ENCODE assay signal across 26 cellular contexts in genomic region chr9:72013188-72013877, GRCh38. TPM values are rescaled to one million over a fixed set of nuclear protein-coding genes. Genes with fewer than 3 reads are reported as not detected.
DNase-seq lines count a peak whose midpoint lies in the region; ATAC-seq and TF ChIP-seq lines count a peak whose summit lies in the region.
"Had no signal": no experiment of that assay in that cellular context is flagged by ENCODE, and none has a peak within 500 bp of the region (broad histone marks: within the 10 kb centered on the region; RNA-seq: fewer than 3 reads in every experiment).

No MANE protein-coding gene starts in this region.

- H3K36me3 ChIP-seq in breast epithelium, result no peaks in the 10 kb centered on the region
- H3K36me3 ChIP-seq: neutrophil had no signal

- H3K9me3 ChIP-seq in breast epithelium, result no peaks in the 10 kb centered on the region
- H3K9me3 ChIP-seq: mucosa of descending colon, neutrophil had no signal

- H3K27ac Mint-ChIP-seq in MCF 10A (ENCODE audit: low read depth, unreplicated experiment) (peak overlapping the region; percentile 28), chondrocyte (ENCODE audit: unreplicated experiment) (peak overlapping the region; percentile 15)
- peak overlapping the region; percentile 62 to 85 for H3K27ac Mint-ChIP-seq in stimulated activated naive CD8-positive, alpha-beta T cell treated with anti-CD3 and anti-CD28 coated beads, Interleukin-15, amount 100 ng/mL, for 72 hours
- H3K27ac Mint-ChIP-seq: activated naive CD4-positive, alpha-beta T cell treated with anti-CD3 and anti-CD28 coated beads for 36 hours; CD4-positive, alpha-beta T cell had no signal

- ATAC-seq in stimulated activated naive CD8-positive, alpha-beta T cell treated with anti-CD3 and anti-CD28 coated beads, Interleukin-15, amount 100 ng/mL, for 72 hours, result no peak
- ATAC-seq: left colon had no signal

- DNase-seq in MCF 10A (ENCODE audit: unreplicated experiment) (no peak), breast epithelium (ENCODE audit: low spot score in 2 of 2) (no peak), M059J (ENCODE audit: low read depth) (peak; percentile 49), chondrocyte (ENCODE audit: low spot score) (no peak), NCI-H526 (lab: John Stamatoyannopoulos, UW) (no peak), SIG-M5 (lab: John Stamatoyannopoulos, UW) (no peak)
- DNase-seq in stimulated activated naive CD8-positive, alpha-beta T cell treated with anti-CD3 and anti-CD28 coated beads, Interleukin-15, amount 100 ng/mL, for 72 hours, result no peak
- DNase-seq in activated naive CD4-positive, alpha-beta T cell treated with anti-CD3 and anti-CD28 coated beads, Interleukin-2, amount 50 U/mL, for 16 hours, result no peak
- DNase-seq: activated CD4-positive, alpha-beta T cell treated with anti-CD3 and anti-CD28 coated beads, Interleukin-2, amount 50 U/mL, for 1 hour; activated naive CD4-positive, alpha-beta T cell treated with anti-CD3 and anti-CD28 coated beads for 36 hours; CD4-positive, alpha-beta T cell; DMS79; hypothalamus; left colon; mucosa of descending colon; NCI-H1694; retina; stimulated activated naive CD4-positive, alpha-beta T cell treated with Interleukin-2 at 50 U/mL for 16 hours had no signal

- no peaks in the 10 kb centered on the region for H3K27me3 ChIP-seq in breast epithelium
- H3K27me3 ChIP-seq: neutrophil had no signal

- no peak overlapping the region for H3K27ac ChIP-seq in breast epithelium
- H3K27ac ChIP-seq: coronary artery, neutrophil had no signal

- no TSS peak for BruUV-seq in MCF 10A (replicated peaks; lab: Mats Ljungman, UMichigan)

- TF ChIP-seq CTCF in MCF 10A (IDR thresholded peaks at IDR 0.05; ENCODE audit: unreplicated experiment), result no peak
- no peak for TF ChIP-seq CTCF in breast epithelium (IDR thresholded peaks at IDR 0.05)
- no peak for TF ChIP-seq CTCF in chondrocyte (IDR thresholded peaks at IDR 0.05)

- no peaks in the 10 kb centered on the region for H3K4me1 ChIP-seq in breast epithelium

- H3K27me3 Mint-ChIP-seq in MCF 10A (ENCODE audit: insufficient read depth, unreplicated experiment) (no peaks in the 10 kb centered on the region), chondrocyte (ENCODE audit: low read depth) (no peaks in the 10 kb centered on the region)
- H3K27me3 Mint-ChIP-seq in stimulated activated naive CD8-positive, alpha-beta T cell treated with anti-CD3 and anti-CD28 coated beads, Interleukin-15, amount 100 ng/mL, for 72 hours, result no peaks in the 10 kb centered on the region
- H3K27me3 Mint-ChIP-seq: CD4-positive, alpha-beta T cell had no signal

- H3K4me3 ChIP-seq in breast epithelium, result no peak overlapping the region
- H3K4me3 ChIP-seq: coronary artery, mucosa of descending colon had no signal

- no peak for TF ChIP-seq POLR2A in breast epithelium (IDR thresholded peaks at IDR 0.05)

- intact Hi-C loops in MCF 10A (cut with micrococcal nuclease), result no loop called here
- intact Hi-C loops in breast epithelium (cut with DNase I; ENCODE audit: low total_unique reads), result loop anchor here (5.0 kb wide), 1 partner anchor 1174 kb away; no protein-coding TSS in a partner anchor

- H3K9me3 Mint-ChIP-seq in MCF 10A (ENCODE audit: unreplicated experiment), result no peaks in the 10 kb centered on the region
- no peaks in the 10 kb centered on the region for H3K9me3 Mint-ChIP-seq in chondrocyte (ENCODE audit: low read depth)
- H3K9me3 Mint-ChIP-seq in stimulated activated naive CD8-positive, alpha-beta T cell treated with anti-CD3 and anti-CD28 coated beads, Interleukin-15, amount 100 ng/mL, for 72 hours, result no peaks in the 10 kb centered on the region
- H3K9me3 Mint-ChIP-seq: activated naive CD4-positive, alpha-beta T cell treated with anti-CD3 and anti-CD28 coated beads for 36 hours; CD4-positive, alpha-beta T cell had no signal

- H3K36me3 Mint-ChIP-seq in MCF 10A (ENCODE audit: insufficient read depth, unreplicated experiment) (no peaks in the 10 kb centered on the region), chondrocyte (ENCODE audit: low read depth) (no peaks in the 10 kb centered on the region)

- peaks cover 8% of the 10 kb centered on the region for H3K4me1 Mint-ChIP-seq in MCF 10A (ENCODE audit: insufficient read depth, unreplicated experiment)
- H3K4me1 Mint-ChIP-seq in chondrocyte (ENCODE audit: low read depth), result no peaks in the 10 kb centered on the region
- peaks cover 12% of the 10 kb centered on the region for H3K4me1 Mint-ChIP-seq in stimulated activated naive CD8-positive, alpha-beta T cell treated with anti-CD3 and anti-CD28 coated beads, Interleukin-15, amount 100 ng/mL, for 72 hours

- CTCF ChIA-PET in MCF 10A (lab: Yijun Ruan, JAX), result interaction anchor here (1.1 to 9.0 kb wide), 3 partner anchors 12 to 26 kb away, joined by 3 to 50 read pairs (median 3); no protein-coding TSS in a partner anchor

- POLR2A ChIA-PET in MCF 10A (lab: Yijun Ruan, JAX), result interaction anchor here (0.6 to 1.7 kb wide), 2 partner anchors 14 to 1005 kb away, joined by 3 to 4 read pairs; no protein-coding TSS in a partner anchor

- no peak overlapping the region for H3K4me3 Mint-ChIP-seq in MCF 10A (ENCODE audit: unreplicated experiment)
- no peak overlapping the region for H3K4me3 Mint-ChIP-seq in chondrocyte (ENCODE audit: unreplicated experiment)
- no peak overlapping the region for H3K4me3 Mint-ChIP-seq in stimulated activated naive CD8-positive, alpha-beta T cell treated with anti-CD3 and anti-CD28 coated beads, Interleukin-15, amount 100 ng/mL, for 72 hours
- H3K4me3 Mint-ChIP-seq: activated naive CD4-positive, alpha-beta T cell treated with anti-CD3 and anti-CD28 coated beads for 36 hours; CD4-positive, alpha-beta T cell had no signal

RNA-seq across cellular contexts. Expression of gene C9orf57, which starts 47.1 kb away (rescaled TPM):
- total RNA-seq in MCF 10A (2022), result not detected in 2 replicates
- total RNA-seq in breast epithelium, result not detected
- 0.15 TPM in 1 of 2 replicates, not detected in the other for total RNA-seq in M059J (2014; rRNA removed; shearing (Covaris generic))
- total RNA-seq in chondrocyte, result not detected in 3 replicates
- total RNA-seq: activated naive CD4-positive, alpha-beta T cell treated with anti-CD3 and anti-CD28 coated beads for 36 hours; CD4-positive, alpha-beta T cell; endothelial cell of umbilical vein; fibroblast of villous mesenchyme; HT-29; left colon; LHCN-M2; mucosa of descending colon; RPMI7951; ureter had no signal

Comparison
In these comparisons a context has a peak if more than half of its experiments do, and no peak if none do; other contexts are left out.
1. H3K27ac Mint-ChIP-seq: peak in every context shown above with its lines; median percentile 74 in stimulated activated naive CD8-positive, alpha-beta T cell treated with anti-CD3 and anti-CD28 coated beads, Interleukin-15, amount 100 ng/mL, for 72 hours; 28 in MCF 10A; 15 in chondrocyte.